ENCODE assay signal across 8 cellular contexts in genomic region chr11:72589802-72590761, GRCh38.
DNase-seq lines count a peak whose midpoint lies in the region; ATAC-seq and FAIRE-seq lines count a peak whose summit lies in the region.

No MANE protein-coding gene starts in this region.

- intact Hi-C loops in right cardiac atrium (cut with DNase I): loop anchor here in 3 of 4 donors (5.0 kb wide), 3 partner anchors 52 to 92 kb away; no protein-coding TSS in a partner anchor

- H3K36me3 ChIP-seq in small intestine (ENCODE audit: control insufficient read depth in 2 of 2, insufficient read depth in 2 of 2, low read length in 2 of 2): no peaks in the 10 kb centered on the region

- no peak for FAIRE-seq in small intestine (lab: Jason Lieb, UNC)

- H3K27me3 ChIP-seq in right cardiac atrium (ENCODE audit: control insufficient read depth, insufficient read depth) (no peaks in the 10 kb centered on the region), small intestine (ENCODE audit: control insufficient read depth in 2 of 2, insufficient read depth in 2 of 2, low read length in 2 of 2) (peaks cover 6 to 8% of the 10 kb centered on the region in 2 donors)

- no peaks in the 10 kb centered on the region for H3K9me3 ChIP-seq in right cardiac atrium (ENCODE audit: control insufficient read depth, low read length)
- no peaks in the 10 kb centered on the region for H3K9me3 ChIP-seq in small intestine (ENCODE audit: control insufficient read depth, low read depth)

- H3K4me3 ChIP-seq in right cardiac atrium (ENCODE audit: low read length) (peak overlapping the region; percentile 10), small intestine (ENCODE audit: low read depth in 1 of 2, low read length in 2 of 2) (no peak overlapping the region)

- peak in 1 of 2 donors; percentile 34 for ATAC-seq in right cardiac atrium
- ATAC-seq in HG02759 (IDR thresholded peaks at IDR 0.05; ENCODE audit: unreplicated experiment): no peak

- H3K27ac ChIP-seq in right cardiac atrium (ENCODE audit: low read length): no peak overlapping the region
- no peak overlapping the region for H3K27ac ChIP-seq in small intestine (ENCODE audit: low read depth in 1 of 2, low read length in 1 of 2)

- H3K4me1 ChIP-seq in right cardiac atrium (ENCODE audit: control insufficient read depth, insufficient read depth, low read length) (no peaks in the 10 kb centered on the region), small intestine (ENCODE audit: control insufficient read depth in 2 of 2, insufficient read depth in 1 of 2, low read depth in 1 of 2, low read length in 1 of 2) (no peaks in the 10 kb centered on the region)

- 23% methylated on average over 74 of the region's 74 CpGs for WGBS in right cardiac atrium
- 7 to 15% (median 7%) methylated on average over 55 to 74 of the region's 74 CpGs for WGBS in small intestine, 3 donors

- peak; percentile 54 for DNase-seq in Daoy (ENCODE audit: low read depth)
- DNase-seq in NCI-H510A (lab: John Stamatoyannopoulos, UW): peak; percentile 20
- DNase-seq in activated effector memory CD4-positive, alpha-beta T cell treated with anti-CD3 and anti-CD28 coated beads, Interleukin-2, amount 50 U/mL, for 16 hours: peak; percentile 79
- peak in 2 of 3 donors; percentile 72 to 75 for DNase-seq in right cardiac atrium
- peak; percentile 32 for DNase-seq in small intestine
- DNase-seq in NCI-H2081 (lab: John Stamatoyannopoulos, UW): no peak
- no peak for DNase-seq in GOT3 (lab: John Stamatoyannopoulos, UW)

Comparison
In these comparisons a context has a peak if more than half of its experiments do, and no peak if none do; other contexts are left out.
1. DNase-seq: peak in Daoy (single experiment), NCI-H510A (single experiment), activated effector memory CD4-positive, alpha-beta T cell treated with anti-CD3 and anti-CD28 coated beads, Interleukin-2, amount 50 U/mL, for 16 hours (single experiment), right cardiac atrium (2 of 3) and small intestine (single experiment); none in NCI-H2081 (0 of 2) and GOT3 (single experiment).